ENCODE assay signal across 20 cellular contexts in the genomic region with DNA sequence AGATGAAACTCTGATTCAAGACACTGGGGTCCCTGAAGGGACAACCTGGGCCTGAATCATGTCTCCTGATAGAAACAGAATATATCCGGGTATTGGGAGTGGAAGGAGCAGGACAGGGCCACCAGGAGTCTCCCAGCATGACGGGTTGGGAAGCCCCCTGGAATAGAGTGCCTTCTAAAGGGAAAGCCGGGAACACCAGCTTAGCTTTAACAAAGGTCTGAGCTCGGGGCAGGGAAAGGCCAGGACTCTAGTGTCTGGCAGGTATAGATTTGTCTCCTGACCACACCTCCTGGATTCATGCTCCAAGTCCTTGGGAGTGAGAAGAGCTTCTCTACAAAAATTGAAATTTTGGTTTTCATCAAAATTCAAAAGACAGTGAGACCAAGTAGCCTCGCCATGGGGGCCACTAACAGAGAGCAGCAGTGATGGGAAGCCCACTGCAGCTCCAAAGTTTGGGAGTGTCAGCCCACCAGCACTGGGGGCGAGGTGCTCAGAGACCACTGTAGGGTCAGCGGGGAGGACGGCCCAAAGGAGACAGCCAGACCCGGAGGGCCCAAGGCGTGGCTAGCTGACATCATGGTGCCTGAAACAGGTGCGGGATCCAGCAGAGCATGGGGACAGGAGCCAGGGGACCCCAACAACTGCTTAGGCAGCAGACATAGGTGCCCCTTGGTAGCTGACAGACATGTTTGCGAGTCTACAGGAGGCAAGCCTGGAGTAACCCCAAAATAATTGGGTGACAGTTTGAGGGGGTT.
A peak's percentile ranks its signal among the peaks of the same experiment; 100 is the strongest.
DNase-seq lines count a peak whose midpoint lies in the region; ATAC-seq and TF ChIP-seq lines count a peak whose summit lies in the region.
"Had no signal": no experiment of that assay in that cellular context is flagged by ENCODE, and none has a peak within 500 bp of the region (broad histone marks: within the 10 kb centered on the region; RNA-seq: fewer than 3 reads in every experiment).

No MANE protein-coding gene starts in this region.

- WGBS in endodermal cell (ENCODE audit: insufficient coverage in 1 of 2, insufficient read length in 1 of 2), 2 experiments: 86 to 90% methylated on average over 11 to 12 of the region's 12 CpGs

- H3K27ac ChIP-seq in KOPT-K1 (ENCODE audit: low read depth, low read length, poor library complexity, severe bottlenecking): peak overlapping the region; percentile 18
- H3K27ac ChIP-seq in endodermal cell (ENCODE audit: low read depth, low read length): no peak overlapping the region
- H3K27ac ChIP-seq: 22Rv1, KMS-11 had no signal

- H3K9me3 Mint-ChIP-seq in endodermal cell: peaks cover 4% of the 10 kb centered on the region
- H3K9me3 Mint-ChIP-seq: CD4-positive, alpha-beta memory T cell had no signal

- H3K36me3 Mint-ChIP-seq in endodermal cell (ENCODE audit: low read depth): no peaks in the 10 kb centered on the region
- H3K36me3 Mint-ChIP-seq: CD4-positive, alpha-beta memory T cell had no signal

- no peak overlapping the region for H3K4me3 ChIP-seq in endodermal cell (ENCODE audit: low read length)
- H3K4me3 ChIP-seq: MG63 had no signal

- no peak overlapping the region for H3K27ac Mint-ChIP-seq in endodermal cell
- H3K27ac Mint-ChIP-seq: CD4-positive, alpha-beta memory T cell; HFFc6 had no signal

- DNase-seq in activated CD4-positive, CD25-positive, alpha-beta regulatory T cell treated with anti-CD3 and anti-CD28 coated beads, Interleukin-2, amount 50 U/mL, for 72 hours: peak; percentile 7
- DNase-seq in activated CD4-positive, CD25-positive, alpha-beta regulatory T cell (lab: John Stamatoyannopoulos, UW): no peak
- DNase-seq in endodermal cell (peak; percentile 24), posterior vena cava (ENCODE audit: low spot score) (peak; percentile 34), DMS79 (lab: John Stamatoyannopoulos, UW) (no peak)
- DNase-seq: BE2C; Calu3; CD4-positive, alpha-beta memory T cell; GOT3; HFFc6; MG63; NCI-H1092; NCI-H2081 treated with DMSO at 0.1 percent for 48 hours; SHP77 had no signal

- no peaks in the 10 kb centered on the region for H3K9me3 ChIP-seq in KOPT-K1 (ENCODE audit: insufficient read depth, low read length, poor library complexity, severe bottlenecking)
- H3K9me3 ChIP-seq in endodermal cell (ENCODE audit: control insufficient read depth, low read length): no peaks in the 10 kb centered on the region
- H3K9me3 ChIP-seq: MG63 had no signal

- H3K4me1 ChIP-seq in endodermal cell (ENCODE audit: control insufficient read depth, insufficient read depth, low read length): no peaks in the 10 kb centered on the region
- H3K4me1 ChIP-seq: BE2C had no signal

- H3K27me3 ChIP-seq in endodermal cell (ENCODE audit: control insufficient read depth, insufficient read depth, low read length, poor library complexity, severe bottlenecking): no peaks in the 10 kb centered on the region
- H3K27me3 ChIP-seq: BE2C, MG63 had no signal

- H3K36me3 ChIP-seq in KOPT-K1 (ENCODE audit: insufficient read depth, low read length) (no peaks in the 10 kb centered on the region), endodermal cell (ENCODE audit: control insufficient read depth, insufficient read depth, low read length) (no peaks in the 10 kb centered on the region)
- H3K36me3 ChIP-seq: BE2C, MG63 had no signal

- H3K4me1 Mint-ChIP-seq in endodermal cell: peaks cover 4% of the 10 kb centered on the region
- H3K4me1 Mint-ChIP-seq: CD4-positive, alpha-beta memory T cell had no signal

- TF ChIP-seq CTCF in endodermal cell (conservative IDR thresholded peaks at IDR 0.05): peak; percentile 15

- intact Hi-C loops in posterior vena cava (cut with DNase I): no loop called here

- ATAC-seq in GM21528 (IDR thresholded peaks at IDR 0.05; ENCODE audit: low FRiP score, unreplicated experiment) (no peak), GM18861 (IDR thresholded peaks at IDR 0.05; ENCODE audit: unreplicated experiment) (no peak)
- ATAC-seq: HepG2 had no signal

- no peak overlapping the region for H3K9ac ChIP-seq in endodermal cell (ENCODE audit: extremely low read depth, low read length, poor library complexity, severe bottlenecking)
- H3K9ac ChIP-seq: KMS-11 had no signal

- H3K4me3 Mint-ChIP-seq in endodermal cell: no peak overlapping the region
- H3K4me3 Mint-ChIP-seq: CD4-positive, alpha-beta memory T cell; HFFc6 had no signal

- peaks cover 2% of the 10 kb centered on the region for H3K27me3 Mint-ChIP-seq in endodermal cell (ENCODE audit: insufficient read depth)

Comparison
In these comparisons a context has a peak if more than half of its experiments do, and no peak if none do; other contexts are left out.
1. DNase-seq: peak in activated CD4-positive, CD25-positive, alpha-beta regulatory T cell treated with anti-CD3 and anti-CD28 coated beads, Interleukin-2, amount 50 U/mL, for 72 hours (single experiment), endodermal cell (single experiment) and posterior vena cava (single experiment); none in activated CD4-positive, CD25-positive, alpha-beta regulatory T cell (0 of 4) and DMS79 (single experiment).